Comparison of ENCODE assay signal across 17 cellular contexts in genomic region chr3:111872948-111873347, GRCh38. TPM values are rescaled to one million over a fixed set of nuclear protein-coding genes. Genes with fewer than 3 reads are reported as not detected.
A peak's percentile ranks its signal among the peaks of the same experiment; 100 is the strongest.
DNase-seq lines count a peak whose midpoint lies in the region; ATAC-seq, FAIRE-seq and TF ChIP-seq lines count a peak whose summit lies in the region.
"Had no signal": no experiment of that assay in that cellular context is flagged by ENCODE, and none has a peak within 500 bp of the region (broad histone marks: within the 10 kb centered on the region; RNA-seq: fewer than 3 reads in every experiment).

No MANE protein-coding gene starts in this region.

- ATAC-seq in Right ventricle myocardium superior (ENCODE audit: poor library complexity) (no peak), left lung (no peak)

- H3K9me3 Mint-ChIP-seq in astrocyte (ENCODE audit: unreplicated experiment) (no peaks in the 10 kb centered on the region), nephron progenitor cell (peaks cover 21% of the 10 kb centered on the region)

- H3K4me3 ChIP-seq in left ventricle myocardium inferior (no peak overlapping the region), astrocyte (ENCODE audit: insufficient read depth, low read depth, low read length) (no peak overlapping the region), tibial artery (no peak overlapping the region), left lung (no peak overlapping the region)

- no peak overlapping the region for H3K9ac ChIP-seq in astrocyte (ENCODE audit: low read length)
- H3K9ac ChIP-seq: KMS-11 had no signal

- TF ChIP-seq CTCF in left ventricle myocardium inferior (IDR thresholded peaks at IDR 0.05; ENCODE audit: borderline replicate concordance) = no peak
- TF ChIP-seq CTCF in astrocyte (IDR thresholded peaks at IDR 0.05; ENCODE audit: insufficient read depth, low read depth, low read length) = no peak
- no peak for TF ChIP-seq CTCF in nephron progenitor cell (IDR thresholded peaks at IDR 0.05)
- no peak for TF ChIP-seq CTCF in tibial artery (IDR thresholded peaks at IDR 0.05)
- no peak for TF ChIP-seq CTCF in left lung (IDR thresholded peaks at IDR 0.05)

- H3K27ac Mint-ChIP-seq in astrocyte (ENCODE audit: unreplicated experiment) = peak overlapping the region; percentile 75
- peak overlapping the region; percentile 67 for H3K27ac Mint-ChIP-seq in nephron progenitor cell
- H3K27ac Mint-ChIP-seq: CD4-positive, alpha-beta T cell had no signal

- FAIRE-seq in astrocyte (lab: Jason Lieb, UNC) = no peak
- FAIRE-seq: A204.1, GM12892, H54 had no signal

- intact Hi-C loops in left ventricle myocardium inferior (cut with micrococcal nuclease) (no loop called here), Right ventricle myocardium superior (cut with DNase I) (no loop called here), tibial artery (cut with DNase I; ENCODE audit: low total_unique reads) (no loop called here), left lung (cut with DNase I) (no loop called here)

- H3K36me3 Mint-ChIP-seq in astrocyte (ENCODE audit: low read depth, unreplicated experiment) = peaks cover 26% of the 10 kb centered on the region
- H3K36me3 Mint-ChIP-seq in nephron progenitor cell (ENCODE audit: low read depth) = peaks cover 23% of the 10 kb centered on the region

- peaks cover 12% of the 10 kb centered on the region for H4K20me1 ChIP-seq in astrocyte (ENCODE audit: insufficient read depth, low read length)

- no peak for DNase-seq in left ventricle myocardium inferior
- no peak for DNase-seq in Right ventricle myocardium superior
- no peak for DNase-seq in astrocyte (ENCODE audit: low read depth)
- DNase-seq in nephron progenitor cell = no peak
- no peak for DNase-seq in tibial artery
- no peak for DNase-seq in left lung
- no peak for DNase-seq in NK-92 treated with Interleukin-12 subunit alpha and Interleukin-12 subunit beta, amount 100 ng/mL, for 24 hours (lab: John Stamatoyannopoulos, UW)
- DNase-seq in NCI-H226 = no peak
- DNase-seq: CD4-positive, alpha-beta T cell; NCI-H1417 treated with DMSO at 0.1 percent for 48 hours; NCI-H187 treated with DMSO at 0.1 percent for 48 hours; NCI-H526 had no signal

- H3K4me1 ChIP-seq in left ventricle myocardium inferior = peaks cover 83% of the 10 kb centered on the region
- H3K4me1 ChIP-seq in astrocyte (ENCODE audit: insufficient read depth, low read length) = peaks cover 18% of the 10 kb centered on the region
- peaks cover 0 to 80% (median 52%) of the 10 kb centered on the region in 4 donors for H3K4me1 ChIP-seq in tibial artery
- H3K4me1 ChIP-seq in left lung = no peaks in the 10 kb centered on the region

- H3K27ac ChIP-seq in left ventricle myocardium inferior (replicated peaks) (peak overlapping the region; percentile 41), astrocyte (ENCODE audit: low read depth, low read length) (no peak overlapping the region), tibial artery (peak overlapping the region; percentile 34 to 47), left lung (no peak overlapping the region)
- H3K27ac ChIP-seq: HL-60, KMS-11 had no signal

- peaks cover 61% of the 10 kb centered on the region for H3K4me1 Mint-ChIP-seq in astrocyte (ENCODE audit: low read depth, unreplicated experiment)
- peaks cover 68% of the 10 kb centered on the region for H3K4me1 Mint-ChIP-seq in nephron progenitor cell

- no peaks in the 10 kb centered on the region for H3K9me3 ChIP-seq in left ventricle myocardium inferior (replicated peaks)
- no peaks in the 10 kb centered on the region for H3K9me3 ChIP-seq in astrocyte (ENCODE audit: insufficient read depth, low read depth, low read length)
- no peaks in the 10 kb centered on the region for H3K9me3 ChIP-seq in tibial artery
- no peaks in the 10 kb centered on the region for H3K9me3 ChIP-seq in left lung

- H3K27me3 ChIP-seq in left ventricle myocardium inferior (ENCODE audit: low read depth) (no peaks in the 10 kb centered on the region), astrocyte (ENCODE audit: insufficient read depth, low read length) (no peaks in the 10 kb centered on the region), tibial artery (no peaks in the 10 kb centered on the region), left lung (no peaks in the 10 kb centered on the region)

- H2AFZ ChIP-seq in astrocyte (ENCODE audit: low read depth, low read length) = no peak overlapping the region

- no peaks in the 10 kb centered on the region for H3K27me3 Mint-ChIP-seq in astrocyte (ENCODE audit: low read depth, unreplicated experiment)
- no peaks in the 10 kb centered on the region for H3K27me3 Mint-ChIP-seq in nephron progenitor cell (ENCODE audit: low read depth, poor library complexity)
- H3K27me3 Mint-ChIP-seq: CD4-positive, alpha-beta T cell had no signal

- H3K36me3 ChIP-seq in left ventricle myocardium inferior = no peaks in the 10 kb centered on the region
- H3K36me3 ChIP-seq in astrocyte (ENCODE audit: insufficient read depth, low read length) = peaks cover 12% of the 10 kb centered on the region
- H3K36me3 ChIP-seq in tibial artery = no peaks in the 10 kb centered on the region
- no peaks in the 10 kb centered on the region for H3K36me3 ChIP-seq in left lung

- peaks cover 90% of the 10 kb centered on the region for H3K79me2 ChIP-seq in astrocyte (ENCODE audit: insufficient read depth, low read length)

- H3K4me3 Mint-ChIP-seq in astrocyte (ENCODE audit: unreplicated experiment) (no peak overlapping the region), nephron progenitor cell (no peak overlapping the region)
- H3K4me3 Mint-ChIP-seq: CD4-positive, alpha-beta T cell had no signal

- H3K4me2 ChIP-seq in astrocyte (ENCODE audit: low read length) = no peak overlapping the region
- H3K4me2 ChIP-seq: KMS-11 had no signal

RNA-seq across cellular contexts. Expression of gene PHLDB2, which starts 13.9 kb away (rescaled TPM):
- total RNA-seq in left ventricle myocardium inferior (89.3 TPM), Right ventricle myocardium superior (122 TPM), astrocyte (170 and 171 TPM in 2 replicates), left lung (10 to 100 TPM; 38.0 to 43.9 TPM)

Comparison
In these comparisons a context has a peak if more than half of its experiments do, and no peak if none do; other contexts are left out.
1. H3K27ac ChIP-seq: peak in left ventricle myocardium inferior (single experiment) and tibial artery (2 of 2); none in astrocyte (single experiment) and left lung (0 of 2).